19 cellular contexts compared by ENCODE assay signal in genomic region chr11:86629070-86629706, GRCh38. TPM values are rescaled to one million over a fixed set of nuclear protein-coding genes. Genes with fewer than 3 reads are reported as not detected.
A peak's percentile ranks its signal among the peaks of the same experiment; 100 is the strongest.
DNase-seq lines count a peak whose midpoint lies in the region; ATAC-seq, FAIRE-seq and TF ChIP-seq lines count a peak whose summit lies in the region.
"Had no signal": no experiment of that assay in that cellular context is flagged by ENCODE, and none has a peak within 500 bp of the region (broad histone marks: within the 10 kb centered on the region; RNA-seq: fewer than 3 reads in every experiment).

No MANE protein-coding gene starts in this region.

- WGBS in liver: 80% methylated on average over 6 of the region's 6 CpGs
- 2% methylated on average over 6 of the region's 6 CpGs for WGBS in HepG2 (ENCODE audit: low lambda C conversion rate)
- 80 to 82% methylated on average over 6 of the region's 6 CpGs for WGBS in sigmoid colon, 2 donors

- no peak overlapping the region for H2AFZ ChIP-seq in HepG2 (ENCODE audit: low read length)

- TF ChIP-seq CTCF in liver (IDR thresholded peaks at IDR 0.05; ENCODE audit: low read depth, low read length, missing input control): no peak
- TF ChIP-seq CTCF in HepG2 (CRISPR knock-in tag; IDR thresholded peaks at IDR 0.05): no peak
- TF ChIP-seq CTCF in right atrium auricular region (IDR thresholded peaks at IDR 0.05): no peak
- TF ChIP-seq CTCF in sigmoid colon (IDR thresholded peaks at IDR 0.05): no peak

- peak in 1 of 2 donors; percentile 22 for TF ChIP-seq RAD21 in liver (IDR thresholded peaks at IDR 0.05)
- no peak for TF ChIP-seq RAD21 in HepG2 (CRISPR knock-in tag; IDR thresholded peaks at IDR 0.05)

- DNase-seq in HepG2 (ENCODE audit: low spot score) (no peak), right atrium auricular region (ENCODE audit: low spot score) (peak; percentile 68), sigmoid colon (no peak), NCI-H1930 (lab: John Stamatoyannopoulos, UW) (no peak), Ammon's horn (ENCODE audit: low spot score) (no peak), COLO668 (lab: John Stamatoyannopoulos, UW; ENCODE audit: unreplicated experiment) (no peak)
- no peak for DNase-seq in stimulated activated CD4-positive, alpha-beta T cell treated with anti-CD3 and anti-CD28 coated beads, Interleukin-4, amount 100 ng/mL, for 24 hours
- DNase-seq: activated CD4-positive, alpha-beta T cell treated with anti-CD3 and anti-CD28 coated beads for 36 hours; Caco-2; GDM1; lower lobe of right lung; MG63; NCI-H2107; NCI-H82; SHP77 had no signal

- no peak for ATAC-seq in HepG2
- ATAC-seq: A549; activated CD4-positive, alpha-beta T cell treated with anti-CD3 and anti-CD28 coated beads for 36 hours; lower lobe of right lung had no signal

- no peak overlapping the region for H3K4me2 ChIP-seq in HepG2 (ENCODE audit: low read depth, low read length)
- H3K4me2 ChIP-seq: A549 had no signal

- H3K4me3 ChIP-seq in liver (ENCODE audit: low read depth in 1 of 3, low read length in 3 of 3) (no peak overlapping the region), HepG2 (replicated peaks in 1 of 3; ENCODE audit: insufficient read depth in 1 of 3, low read depth in 2 of 3, low read length in 3 of 3) (no peak overlapping the region), right atrium auricular region (no peak overlapping the region), sigmoid colon (no peak overlapping the region)
- H3K4me3 ChIP-seq: A549, lower lobe of right lung, MG63 had no signal

- intact Hi-C loops in HepG2 (cut with micrococcal nuclease; ENCODE audit: unreplicated experiment) (no loop called here), sigmoid colon (cut with DNase I) (loop anchor here (2.0 to 5.0 kb wide), 2 partner anchors 44 to 183 kb away; partner anchors contain the start of gene ME3)

- H4K20me1 ChIP-seq in HepG2 (ENCODE audit: insufficient read depth, low read length): no peaks in the 10 kb centered on the region

- in situ Hi-C loops in HepG2 (cut with HindIII; ENCODE audit: extremely low pct_ligation_motif_present, low pct_unique_long_range_greater_than_20kb): no loop called here

- no peaks in the 10 kb centered on the region for H3K27me3 ChIP-seq in liver (ENCODE audit: control insufficient read depth in 4 of 4, insufficient read depth in 4 of 4, low read length in 3 of 4)
- H3K27me3 ChIP-seq in HepG2 (ENCODE audit: control insufficient read depth in 1 of 2, insufficient read depth in 2 of 2, low read length in 2 of 2): peaks cover 0 to 28% of the 10 kb centered on the region in 2 experiments; a peak in 3 of 5 replicates
- no peaks in the 10 kb centered on the region for H3K27me3 ChIP-seq in right atrium auricular region
- no peaks in the 10 kb centered on the region for H3K27me3 ChIP-seq in sigmoid colon
- H3K27me3 ChIP-seq: MG63, neutrophil had no signal

- no TSS peak for BruUV-seq in HepG2 (replicated peaks; lab: Mats Ljungman, UMichigan)

- H3K79me2 ChIP-seq in HepG2 (ENCODE audit: insufficient read depth, low read length): no peaks in the 10 kb centered on the region

- CTCF ChIA-PET in HepG2 (lab: Yijun Ruan, JAX; ENCODE audit: low intra/inter-chr PET ratio, low total read pairs): no interaction called here

- H3K9ac ChIP-seq in liver (ENCODE audit: low read depth in 1 of 2, low read length in 2 of 2) (no peak overlapping the region), HepG2 (ENCODE audit: insufficient read depth, low read depth, low read length) (no peak overlapping the region)

- POLR2A ChIA-PET in HepG2 (lab: Yijun Ruan, JAX): no interaction called here

- H3K9me3 ChIP-seq in liver (ENCODE audit: control insufficient read depth in 4 of 4, low read length in 3 of 4) (no peaks in the 10 kb centered on the region), HepG2 (ENCODE audit: low read length) (no peaks in the 10 kb centered on the region), right atrium auricular region (no peaks in the 10 kb centered on the region), sigmoid colon (no peaks in the 10 kb centered on the region)
- H3K9me3 ChIP-seq: Caco-2, lower lobe of right lung, MG63, neutrophil had no signal

- TF ChIP-seq EP300 in HepG2 (IDR thresholded peaks at IDR 0.05; ENCODE audit: low read depth in 2 of 2, low read length in 2 of 2): no peak
- no peak for TF ChIP-seq EP300 in HepG2 (CRISPR knock-in tag; IDR thresholded peaks at IDR 0.05; ENCODE audit: borderline replicate concordance)
- TF ChIP-seq EP300 in sigmoid colon (IDR thresholded peaks at IDR 0.05): peak in 2 of 4 donors; percentile 9 to 29

- TF ChIP-seq POLR2A in HepG2 (IDR thresholded peaks at IDR 0.05; ENCODE audit: insufficient read depth in 1 of 2, low read depth in 2 of 2, low read length in 2 of 2): no peak
- TF ChIP-seq POLR2A in sigmoid colon (IDR thresholded peaks at IDR 0.05): no peak

- H3K27ac ChIP-seq in liver (ENCODE audit: low read depth in 1 of 2, low read length in 2 of 2) (peak overlapping the region; percentile 37 to 49), HepG2 (ENCODE audit: extremely low read length, insufficient read depth, low read length) (no peak overlapping the region), right atrium auricular region (peak overlapping the region; percentile 74 to 76), sigmoid colon (peak overlapping the region; percentile 19 to 81 (median 74))
- H3K27ac ChIP-seq: lower lobe of right lung, neutrophil had no signal

- H3K36me3 ChIP-seq in liver (ENCODE audit: control insufficient read depth in 4 of 4, insufficient read depth in 3 of 4, low read depth in 1 of 4, low read length in 3 of 4): no peaks in the 10 kb centered on the region
- H3K36me3 ChIP-seq in HepG2 (replicated peaks in 1 of 2; ENCODE audit: control insufficient read depth in 1 of 2, insufficient read depth in 2 of 2, low read length in 2 of 2): no peaks in the 10 kb centered on the region
- H3K36me3 ChIP-seq in right atrium auricular region: no peaks in the 10 kb centered on the region
- no peaks in the 10 kb centered on the region for H3K36me3 ChIP-seq in sigmoid colon
- H3K36me3 ChIP-seq: lower lobe of right lung, MG63, neutrophil had no signal

- H3K4me1 ChIP-seq in liver (ENCODE audit: control insufficient read depth in 4 of 4, insufficient read depth in 4 of 4, low read length in 3 of 4) (no peaks in the 10 kb centered on the region), HepG2 (ENCODE audit: insufficient read depth, low read length) (no peaks in the 10 kb centered on the region), right atrium auricular region (peaks cover 0 to 60% of the 10 kb centered on the region in 2 donors), sigmoid colon (peaks cover 0 to 76% (median 51%) of the 10 kb centered on the region in 4 donors)
- H3K4me1 ChIP-seq: lower lobe of right lung had no signal

- no peak for FAIRE-seq in HepG2 (lab: Jason Lieb, UNC)
- FAIRE-seq: A549, GM19239 had no signal

TF ChIP-seq in liver, 16 proteins besides CTCF, POLR2A, EP300 and RAD21 (continues in another document):
- TF ChIP-seq EGR1 (IDR thresholded peaks at IDR 0.05; ENCODE audit: low read depth in 2 of 2): no peak
- no peak for TF ChIP-seq HNF4A (conservative IDR thresholded peaks at IDR 0.05)
- TF ChIP-seq NR2F2 (IDR thresholded peaks at IDR 0.05): peak; percentile 76
- TF ChIP-seq SP1 (IDR thresholded peaks at IDR 0.05): peak; percentile 27

TF ChIP-seq in HepG2, 621 proteins besides CTCF, POLR2A, EP300 and RAD21 (continues in another document):
- TF ChIP-seq DDIT3 (CRISPR knock-in tag; IDR thresholded peaks at IDR 0.05) (no peak), SRSF1 (optimal IDR thresholded peaks at IDR 0.05; ENCODE audit: low read depth, low read length) (no peak), TFAP4 (IDR thresholded peaks at IDR 0.05; ENCODE audit: borderline replicate concordance, low read depth) (no peak), ZNF629 (CRISPR knock-in tag; conservative IDR thresholded peaks at IDR 0.05) (no peak), SOX13 (IDR thresholded peaks at IDR 0.05) (no peak), SOX13 (CRISPR knock-in tag; conservative IDR thresholded peaks at IDR 0.05 in 1 of 2, IDR thresholded peaks at IDR 0.05 in 1 of 2) (no peak)

RNA-seq across cellular contexts. Expression of gene ME3, which starts 43.2 kb away (rescaled TPM):
- 1 to 10 TPM; 2.7 to 7.2 TPM for total RNA-seq in liver
- 1 to 10 TPM; 1.4 to 1.9 TPM for polyA plus RNA-seq in liver
- not detected in 2 replicates for total RNA-seq in HepG2 (2016; rRNA removed; fragmentation: Illumina TruSeq; extraction: Trizol)
- not detected in 2 replicates for total RNA-seq in HepG2 (2016; cell fraction: cytosol; rRNA removed; fragmentation: Illumina TruSeq; extraction: Trizol; ENCODE audit: low read depth)
- not detected in 2 replicates for total RNA-seq in HepG2 (2016; cell fraction: insoluble cytoplasmic fraction; rRNA removed; fragmentation: Illumina TruSeq; extraction: Trizol)
- not detected in 2 replicates for total RNA-seq in HepG2 (2016; cell fraction: membrane; rRNA removed; fragmentation: Illumina TruSeq; extraction: Trizol)
- total RNA-seq in HepG2 (2016; cell fraction: nucleus; rRNA removed; fragmentation: Illumina TruSeq; extraction: Trizol): not detected in 2 replicates
- 0.22 TPM in 1 of 2 replicates, not detected in the other for polyA plus RNA-seq in HepG2 (2011; rRNA removed)
- not detected in 2 replicates for polyA plus RNA-seq in HepG2 (2011; cell fraction: cytosol; rRNA removed)
- 0.50 and 0.54 TPM in 2 replicates for polyA plus RNA-seq in HepG2 (2011; cell fraction: nucleus; rRNA removed)
- 0.05 TPM in 1 of 2 replicates, not detected in the other for polyA plus RNA-seq in HepG2 (2012)
- polyA plus RNA-seq in HepG2 (2016; cell fraction: cytosol; fragmentation: Illumina TruSeq; extraction: Trizol; ENCODE audit: low read depth): not detected in 2 replicates
- not detected in 2 replicates for polyA plus RNA-seq in HepG2 (2016; cell fraction: insoluble cytoplasmic fraction; fragmentation: Illumina TruSeq; extraction: Trizol; ENCODE audit: low read depth)
- not detected in 2 replicates for polyA plus RNA-seq in HepG2 (2016; cell fraction: membrane; fragmentation: Illumina TruSeq; extraction: Trizol; ENCODE audit: low read depth)
- polyA plus RNA-seq in HepG2 (2016; cell fraction: nucleus; fragmentation: Illumina TruSeq; extraction: Trizol; ENCODE audit: insufficient read depth, low read depth): not detected in 2 replicates
- 36.1 TPM in 1 of 2 replicates, not detected in the other for polyA minus RNA-seq in HepG2 (2011; rRNA and poly(A)+ RNA removed; ENCODE audit: low replicate concordance)
- polyA minus RNA-seq in HepG2 (2011; cell fraction: cytosol; rRNA and poly(A)+ RNA removed): not detected in 2 replicates
- 0.52 and 0.75 TPM in 2 replicates for polyA minus RNA-seq in HepG2 (2011; cell fraction: nucleus; rRNA and poly(A)+ RNA removed)
- 10 to 100 TPM; 20.5 to 33.1 TPM for total RNA-seq in right atrium auricular region
- 10 to 100 TPM; 25.5 to 53.2 (median 37.0) TPM for total RNA-seq in sigmoid colon
- polyA plus RNA-seq in sigmoid colon: 10 to 100 TPM in 2 of 3 donors, 1 to 10 TPM in 1; 7.8 to 13.6 (median 10.9) TPM
